In genomic region chr10:16437540-16437894, GRCh38 we compare ENCODE assay signal across 1 cellular context.
TF ChIP-seq lines count a peak whose summit lies in the region.

No MANE protein-coding gene starts in this region.

TF ChIP-seq in GM23338, 12 proteins besides CTCF, POLR2A, EP300 and RAD21 (continued from another document):
- TF ChIP-seq, protein P1, sequence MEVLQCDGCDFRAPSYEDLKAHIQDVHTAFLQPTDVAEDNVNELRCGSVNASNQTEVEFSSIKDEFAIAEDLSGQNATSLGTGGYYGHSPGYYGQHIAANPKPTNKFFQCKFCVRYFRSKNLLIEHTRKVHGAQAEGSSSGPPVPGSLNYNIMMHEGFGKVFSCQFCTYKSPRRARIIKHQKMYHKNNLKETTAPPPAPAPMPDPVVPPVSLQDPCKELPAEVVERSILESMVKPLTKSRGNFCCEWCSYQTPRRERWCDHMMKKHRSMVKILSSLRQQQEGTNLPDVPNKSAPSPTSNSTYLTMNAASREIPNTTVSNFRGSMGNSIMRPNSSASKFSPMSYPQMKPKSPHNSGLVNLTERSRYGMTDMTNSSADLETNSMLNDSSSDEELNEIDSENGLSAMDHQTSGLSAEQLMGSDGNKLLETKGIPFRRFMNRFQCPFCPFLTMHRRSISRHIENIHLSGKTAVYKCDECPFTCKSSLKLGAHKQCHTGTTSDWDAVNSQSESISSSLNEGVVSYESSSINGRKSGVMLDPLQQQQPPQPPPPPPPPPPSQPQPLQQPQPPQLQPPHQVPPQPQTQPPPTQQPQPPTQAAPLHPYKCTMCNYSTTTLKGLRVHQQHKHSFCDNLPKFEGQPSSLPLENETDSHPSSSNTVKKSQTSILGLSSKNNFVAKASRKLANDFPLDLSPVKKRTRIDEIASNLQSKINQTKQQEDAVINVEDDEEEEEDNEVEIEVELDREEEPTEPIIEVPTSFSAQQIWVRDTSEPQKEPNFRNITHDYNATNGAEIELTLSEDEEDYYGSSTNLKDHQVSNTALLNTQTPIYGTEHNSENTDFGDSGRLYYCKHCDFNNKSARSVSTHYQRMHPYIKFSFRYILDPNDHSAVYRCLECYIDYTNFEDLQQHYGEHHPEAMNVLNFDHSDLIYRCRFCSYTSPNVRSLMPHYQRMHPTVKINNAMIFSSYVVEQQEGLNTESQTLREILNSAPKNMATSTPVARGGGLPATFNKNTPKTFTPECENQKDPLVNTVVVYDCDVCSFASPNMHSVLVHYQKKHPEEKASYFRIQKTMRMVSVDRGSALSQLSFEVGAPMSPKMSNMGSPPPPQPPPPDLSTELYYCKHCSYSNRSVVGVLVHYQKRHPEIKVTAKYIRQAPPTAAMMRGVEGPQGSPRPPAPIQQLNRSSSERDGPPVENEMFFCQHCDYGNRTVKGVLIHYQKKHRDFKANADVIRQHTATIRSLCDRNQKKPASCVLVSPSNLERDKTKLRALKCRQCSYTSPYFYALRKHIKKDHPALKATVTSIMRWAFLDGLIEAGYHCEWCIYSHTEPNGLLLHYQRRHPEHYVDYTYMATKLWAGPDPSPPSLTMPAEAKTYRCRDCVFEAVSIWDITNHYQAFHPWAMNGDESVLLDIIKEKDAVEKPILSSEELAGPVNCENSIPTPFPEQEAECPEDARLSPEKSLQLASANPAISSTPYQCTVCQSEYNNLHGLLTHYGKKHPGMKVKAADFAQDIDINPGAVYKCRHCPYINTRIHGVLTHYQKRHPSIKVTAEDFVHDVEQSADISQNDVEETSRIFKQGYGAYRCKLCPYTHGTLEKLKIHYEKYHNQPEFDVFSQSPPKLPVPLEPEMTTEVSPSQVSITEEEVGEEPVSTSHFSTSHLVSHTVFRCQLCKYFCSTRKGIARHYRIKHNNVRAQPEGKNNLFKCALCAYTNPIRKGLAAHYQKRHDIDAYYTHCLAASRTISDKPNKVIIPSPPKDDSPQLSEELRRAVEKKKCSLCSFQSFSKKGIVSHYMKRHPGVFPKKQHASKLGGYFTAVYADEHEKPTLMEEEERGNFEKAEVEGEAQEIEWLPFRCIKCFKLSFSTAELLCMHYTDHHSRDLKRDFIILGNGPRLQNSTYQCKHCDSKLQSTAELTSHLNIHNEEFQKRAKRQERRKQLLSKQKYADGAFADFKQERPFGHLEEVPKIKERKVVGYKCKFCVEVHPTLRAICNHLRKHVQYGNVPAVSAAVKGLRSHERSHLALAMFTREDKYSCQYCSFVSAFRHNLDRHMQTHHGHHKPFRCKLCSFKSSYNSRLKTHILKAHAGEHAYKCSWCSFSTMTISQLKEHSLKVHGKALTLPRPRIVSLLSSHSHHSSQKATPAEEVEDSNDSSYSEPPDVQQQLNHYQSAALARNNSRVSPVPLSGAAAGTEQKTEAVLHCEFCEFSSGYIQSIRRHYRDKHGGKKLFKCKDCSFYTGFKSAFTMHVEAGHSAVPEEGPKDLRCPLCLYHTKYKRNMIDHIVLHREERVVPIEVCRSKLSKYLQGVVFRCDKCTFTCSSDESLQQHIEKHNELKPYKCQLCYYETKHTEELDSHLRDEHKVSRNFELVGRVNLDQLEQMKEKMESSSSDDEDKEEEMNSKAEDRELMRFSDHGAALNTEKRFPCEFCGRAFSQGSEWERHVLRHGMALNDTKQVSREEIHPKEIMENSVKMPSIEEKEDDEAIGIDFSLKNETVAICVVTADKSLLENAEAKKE (CRISPR knock-in tag; IDR thresholded peaks at IDR 0.05), result no peak
- TF ChIP-seq POLR2AphosphoS5 (IDR thresholded peaks at IDR 0.05; ENCODE audit: low read depth) (no peak), EZH2phosphoT487 (IDR thresholded peaks at IDR 0.05; ENCODE audit: unreplicated experiment) (no peak), CREB1 (CRISPR knock-in tag; IDR thresholded peaks at IDR 0.05; ENCODE audit: low read depth) (no peak), NANOG (IDR thresholded peaks at IDR 0.05; ENCODE audit: borderline replicate concordance) (no peak)
- TF ChIP-seq, protein P2, sequence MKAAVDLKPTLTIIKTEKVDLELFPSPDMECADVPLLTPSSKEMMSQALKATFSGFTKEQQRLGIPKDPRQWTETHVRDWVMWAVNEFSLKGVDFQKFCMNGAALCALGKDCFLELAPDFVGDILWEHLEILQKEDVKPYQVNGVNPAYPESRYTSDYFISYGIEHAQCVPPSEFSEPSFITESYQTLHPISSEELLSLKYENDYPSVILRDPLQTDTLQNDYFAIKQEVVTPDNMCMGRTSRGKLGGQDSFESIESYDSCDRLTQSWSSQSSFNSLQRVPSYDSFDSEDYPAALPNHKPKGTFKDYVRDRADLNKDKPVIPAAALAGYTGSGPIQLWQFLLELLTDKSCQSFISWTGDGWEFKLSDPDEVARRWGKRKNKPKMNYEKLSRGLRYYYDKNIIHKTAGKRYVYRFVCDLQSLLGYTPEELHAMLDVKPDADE (IDR thresholded peaks at IDR 0.05), result no peak
- TF ChIP-seq, protein P3, sequence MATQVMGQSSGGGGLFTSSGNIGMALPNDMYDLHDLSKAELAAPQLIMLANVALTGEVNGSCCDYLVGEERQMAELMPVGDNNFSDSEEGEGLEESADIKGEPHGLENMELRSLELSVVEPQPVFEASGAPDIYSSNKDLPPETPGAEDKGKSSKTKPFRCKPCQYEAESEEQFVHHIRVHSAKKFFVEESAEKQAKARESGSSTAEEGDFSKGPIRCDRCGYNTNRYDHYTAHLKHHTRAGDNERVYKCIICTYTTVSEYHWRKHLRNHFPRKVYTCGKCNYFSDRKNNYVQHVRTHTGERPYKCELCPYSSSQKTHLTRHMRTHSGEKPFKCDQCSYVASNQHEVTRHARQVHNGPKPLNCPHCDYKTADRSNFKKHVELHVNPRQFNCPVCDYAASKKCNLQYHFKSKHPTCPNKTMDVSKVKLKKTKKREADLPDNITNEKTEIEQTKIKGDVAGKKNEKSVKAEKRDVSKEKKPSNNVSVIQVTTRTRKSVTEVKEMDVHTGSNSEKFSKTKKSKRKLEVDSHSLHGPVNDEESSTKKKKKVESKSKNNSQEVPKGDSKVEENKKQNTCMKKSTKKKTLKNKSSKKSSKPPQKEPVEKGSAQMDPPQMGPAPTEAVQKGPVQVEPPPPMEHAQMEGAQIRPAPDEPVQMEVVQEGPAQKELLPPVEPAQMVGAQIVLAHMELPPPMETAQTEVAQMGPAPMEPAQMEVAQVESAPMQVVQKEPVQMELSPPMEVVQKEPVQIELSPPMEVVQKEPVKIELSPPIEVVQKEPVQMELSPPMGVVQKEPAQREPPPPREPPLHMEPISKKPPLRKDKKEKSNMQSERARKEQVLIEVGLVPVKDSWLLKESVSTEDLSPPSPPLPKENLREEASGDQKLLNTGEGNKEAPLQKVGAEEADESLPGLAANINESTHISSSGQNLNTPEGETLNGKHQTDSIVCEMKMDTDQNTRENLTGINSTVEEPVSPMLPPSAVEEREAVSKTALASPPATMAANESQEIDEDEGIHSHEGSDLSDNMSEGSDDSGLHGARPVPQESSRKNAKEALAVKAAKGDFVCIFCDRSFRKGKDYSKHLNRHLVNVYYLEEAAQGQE (IDR thresholded peaks at IDR 0.05; ENCODE audit: unreplicated experiment), result no peak
